In the genomic region with DNA sequence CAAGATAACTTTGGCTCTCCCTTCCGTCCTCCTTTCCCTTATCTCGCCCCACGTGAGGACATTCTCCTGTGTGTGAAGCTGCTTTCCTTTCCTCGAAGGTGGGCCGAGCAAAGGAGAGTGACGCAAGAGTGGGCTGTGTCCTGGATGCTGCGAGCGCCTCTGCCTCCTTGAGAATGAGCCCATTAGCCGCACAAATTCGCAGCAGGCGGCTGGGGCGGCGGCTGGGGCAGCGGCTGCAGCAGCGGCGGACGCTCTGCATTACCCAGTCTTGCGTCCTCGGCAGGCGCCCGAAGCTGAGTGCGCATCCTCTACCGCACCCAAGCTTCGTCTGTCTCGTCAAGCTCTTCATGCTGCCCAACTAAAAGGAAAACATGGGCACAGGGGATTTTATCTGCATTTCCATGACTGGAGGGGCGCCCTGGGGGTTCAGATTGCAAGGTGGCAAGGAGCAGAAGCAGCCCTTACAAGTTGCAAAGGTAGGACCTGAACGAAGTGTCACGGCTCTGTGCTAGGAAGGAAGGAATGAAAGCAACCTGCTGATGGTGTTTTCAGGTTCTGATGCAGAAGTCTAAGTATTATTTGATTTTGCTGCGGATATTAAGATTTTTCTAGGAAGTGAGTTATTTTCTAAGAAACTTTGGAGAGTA, we compare ENCODE assay signal across 8 cellular contexts. TPM values are rescaled to one million over a fixed set of nuclear protein-coding genes. Genes with fewer than 3 reads are reported as not detected.
DNase-seq lines count a peak whose midpoint lies in the region; ATAC-seq and TF ChIP-seq lines count a peak whose summit lies in the region.

A gene with protein sequence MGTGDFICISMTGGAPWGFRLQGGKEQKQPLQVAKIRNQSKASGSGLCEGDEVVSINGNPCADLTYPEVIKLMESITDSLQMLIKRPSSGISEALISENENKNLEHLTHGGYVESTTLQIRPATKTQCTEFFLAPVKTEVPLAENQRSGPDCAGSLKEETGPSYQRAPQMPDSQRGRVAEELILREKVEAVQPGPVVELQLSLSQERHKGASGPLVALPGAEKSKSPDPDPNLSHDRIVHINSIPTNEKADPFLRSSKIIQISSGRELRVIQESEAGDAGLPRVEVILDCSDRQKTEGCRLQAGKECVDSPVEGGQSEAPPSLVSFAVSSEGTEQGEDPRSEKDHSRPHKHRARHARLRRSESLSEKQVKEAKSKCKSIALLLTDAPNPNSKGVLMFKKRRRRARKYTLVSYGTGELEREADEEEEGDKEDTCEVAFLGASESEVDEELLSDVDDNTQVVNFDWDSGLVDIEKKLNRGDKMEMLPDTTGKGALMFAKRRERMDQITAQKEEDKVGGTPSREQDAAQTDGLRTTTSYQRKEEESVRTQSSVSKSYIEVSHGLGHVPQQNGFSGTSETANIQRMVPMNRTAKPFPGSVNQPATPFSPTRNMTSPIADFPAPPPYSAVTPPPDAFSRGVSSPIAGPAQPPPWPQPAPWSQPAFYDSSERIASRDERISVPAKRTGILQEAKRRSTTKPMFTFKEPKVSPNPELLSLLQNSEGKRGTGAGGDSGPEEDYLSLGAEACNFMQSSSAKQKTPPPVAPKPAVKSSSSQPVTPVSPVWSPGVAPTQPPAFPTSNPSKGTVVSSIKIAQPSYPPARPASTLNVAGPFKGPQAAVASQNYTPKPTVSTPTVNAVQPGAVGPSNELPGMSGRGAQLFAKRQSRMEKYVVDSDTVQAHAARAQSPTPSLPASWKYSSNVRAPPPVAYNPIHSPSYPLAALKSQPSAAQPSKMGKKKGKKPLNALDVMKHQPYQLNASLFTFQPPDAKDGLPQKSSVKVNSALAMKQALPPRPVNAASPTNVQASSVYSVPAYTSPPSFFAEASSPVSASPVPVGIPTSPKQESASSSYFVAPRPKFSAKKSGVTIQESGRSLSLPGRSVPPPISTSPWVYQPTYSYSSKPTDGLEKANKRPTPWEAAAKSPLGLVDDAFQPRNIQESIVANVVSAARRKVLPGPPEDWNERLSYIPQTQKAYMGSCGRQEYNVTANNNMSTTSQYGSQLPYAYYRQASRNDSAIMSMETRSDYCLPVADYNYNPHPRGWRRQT (plus strand): TSS at position 189 of the 647 bp plus-strand sequence. CDS start 183 bp downstream, at position 372.

- H3K79me2 ChIP-seq in GM23338 (replicated peaks; ENCODE audit: insufficient read depth): no peaks in the 10 kb centered on the region

- peak within 1 kb of the TSS; percentile 78 for H3K4me3 Mint-ChIP-seq in GM23338
- peak within 1 kb of the TSS; percentile 67 for H3K4me3 Mint-ChIP-seq in MCF 10A (ENCODE audit: unreplicated experiment)

- H3F3A ChIP-seq in GM23338 (replicated peaks; ENCODE audit: low read depth): no peaks in the 10 kb centered on the region

- peak within 1 kb of the TSS; percentile 87 for H3K4me2 ChIP-seq in GM23338

- peak within 1 kb of the TSS; percentile 86; the same call in 1 of the 2 replicates for H3K27ac Mint-ChIP-seq in GM23338
- no peak within 1 kb of the TSS for H3K27ac Mint-ChIP-seq in MCF 10A (ENCODE audit: low read depth, unreplicated experiment)

- intact Hi-C loops in MCF 10A (cut with micrococcal nuclease): loop anchor here (10.0 kb wide), 1 partner anchor 204 kb away; the partner anchor contains the start of gene METTL14
- intact Hi-C loops in sciatic nerve (cut with DNase I): loop anchor here (5.0 to 10.0 kb wide), 2 partner anchors 114 to 404 kb away; no protein-coding TSS in a partner anchor

- no peaks in the 10 kb centered on the region for H3K27me3 ChIP-seq in GM23338 (ENCODE audit: insufficient read depth)

- BruUV-seq in MCF 10A (replicated peaks; lab: Mats Ljungman, UMichigan): no TSS peak

- ATAC-seq in GM23338 (peak; percentile 99), sciatic nerve (peak; percentile 97)

- no peaks in the 10 kb centered on the region for H3K9me3 Mint-ChIP-seq in GM23338
- H3K9me3 Mint-ChIP-seq in MCF 10A (ENCODE audit: unreplicated experiment): no peaks in the 10 kb centered on the region

- DNase-seq in Daoy (ENCODE audit: low read depth) (peak; percentile 77), GM23338 (ENCODE audit: low spot score) (peak; percentile 92), LHCN-M2 (ENCODE audit: low read depth) (peak; percentile 86), SW480 (ENCODE audit: low spot score) (peak; percentile 54), MCF 10A (ENCODE audit: unreplicated experiment) (peak; percentile 63), sciatic nerve (ENCODE audit: low spot score) (peak; percentile 88), MV-4-11 (lab: John Stamatoyannopoulos, UW) (no peak)

- peaks cover 4% of the 10 kb centered on the region for H3K27me3 Mint-ChIP-seq in GM23338 (ENCODE audit: insufficient read depth, low read depth, poor library complexity)
- H3K27me3 Mint-ChIP-seq in MCF 10A (ENCODE audit: insufficient read depth, unreplicated experiment): no peaks in the 10 kb centered on the region

- H3K9me2 ChIP-seq in GM23338 (ENCODE audit: insufficient read depth): no peaks in the 10 kb centered on the region

- no peaks in the 10 kb centered on the region for H3K36me3 ChIP-seq in GM23338 (ENCODE audit: insufficient read depth)

- no peaks in the 10 kb centered on the region for H3K9me3 ChIP-seq in iPS-18c (ENCODE audit: control insufficient read depth, insufficient read depth, low read length)

- H3K27ac ChIP-seq in GM23338 (ENCODE audit: low read depth): no peak within 1 kb of the TSS

- H3K36me3 Mint-ChIP-seq in GM23338 (ENCODE audit: low read depth) (no peaks in the 10 kb centered on the region), MCF 10A (ENCODE audit: insufficient read depth, unreplicated experiment) (no peaks in the 10 kb centered on the region)

- peaks cover 15% of the 10 kb centered on the region; the same call in 1 of the 2 replicates for H3K4me1 ChIP-seq in GM23338 (ENCODE audit: insufficient read depth)

- peak within 1 kb of the TSS; percentile 86; the same call in 1 of the 2 replicates for H2AFZ ChIP-seq in GM23338

- POLR2A ChIA-PET in MCF 10A (lab: Yijun Ruan, JAX): interaction anchor here (0.9 to 1.3 kb wide), 4 partner anchors 65 to 117 kb away, joined by 3 to 5 read pairs (median 4); no protein-coding TSS in a partner anchor

- no peaks in the 10 kb centered on the region for H4K20me1 ChIP-seq in GM23338 (replicated peaks; ENCODE audit: insufficient read depth)

- no peak for TF ChIP-seq CTCF in GM23338 (conservative IDR thresholded peaks at IDR 0.05; ENCODE audit: low read depth in 2 of 2)
- TF ChIP-seq CTCF in MCF 10A (IDR thresholded peaks at IDR 0.05; ENCODE audit: unreplicated experiment): no peak

- CTCF ChIA-PET in MCF 10A (lab: Yijun Ruan, JAX): interaction anchor here (0.7 to 6.7 kb wide), 13 partner anchors 10 to 853 kb away, joined by 3 to 121 read pairs (median 5); no protein-coding TSS in a partner anchor

- peak within 1 kb of the TSS; percentile 58 for H3K4me3 ChIP-seq in GM23338
- H3K4me3 ChIP-seq in iPS-18c (ENCODE audit: insufficient read depth, low read depth, low read length): peak within 1 kb of the TSS; percentile 43

- peaks cover 24% of the 10 kb centered on the region for H3K4me1 Mint-ChIP-seq in GM23338
- H3K4me1 Mint-ChIP-seq in MCF 10A (ENCODE audit: insufficient read depth, unreplicated experiment): peaks cover 14% of the 10 kb centered on the region

TF ChIP-seq in GM23338, 12 proteins besides CTCF, POLR2A, EP300 and RAD21 (continues in another document):
- TF ChIP-seq JUNB (IDR thresholded peaks at IDR 0.05; ENCODE audit: unreplicated experiment) (no peak), CREB1 (CRISPR knock-in tag; IDR thresholded peaks at IDR 0.05; ENCODE audit: low read depth) (peak; percentile 77), ZNF114 (CRISPR knock-in tag; IDR thresholded peaks at IDR 0.05) (no peak), NANOG (IDR thresholded peaks at IDR 0.05; ENCODE audit: borderline replicate concordance) (no peak), ZNF331 (CRISPR knock-in tag; IDR thresholded peaks at IDR 0.05; ENCODE audit: low read depth) (no peak)

RNA-seq across cellular contexts. Expression of the gene that starts here (rescaled TPM):
- total RNA-seq in Daoy (2014; rRNA removed; shearing (Covaris generic)): 0.11 and 0.86 TPM in 2 replicates
- 3.1 and 3.4 TPM in 2 replicates for total RNA-seq in GM23338 (2014; rRNA removed; shearing (Covaris generic))
- 2.1 and 2.4 TPM in 2 replicates for polyA plus RNA-seq in GM23338 (2016; fragmentation: Nextera tagmentation; extraction: Ambion mirVana)
- total RNA-seq in LHCN-M2 (2014; rRNA removed) (35.2 and 69.7 TPM in 2 replicates), MCF 10A (2022) (0.42 and 0.61 TPM in 2 replicates), sciatic nerve (113 TPM)
- polyA plus RNA-seq in LHCN-M2 (2012): 19.2 TPM

Comparison
In these comparisons a context has a peak if more than half of its experiments do, and no peak if none do; other contexts are left out.
1. Peak in DNase-seq in Daoy; RNA of the gene not detected or under 1 TPM.
2. Peak in DNase-seq in MCF 10A; RNA of the gene not detected or under 1 TPM.